1 cellular context compared by ENCODE assay signal in genomic region chr12:4603946-4604345, GRCh38.
"Had no signal": no experiment of that assay in that cellular context is flagged by ENCODE, and none has a peak within 500 bp of the region (broad histone marks: within the 10 kb centered on the region; RNA-seq: fewer than 3 reads in every experiment).

No MANE protein-coding gene starts in this region.

- H3K36me3 ChIP-seq: HAP-1 had no signal

- H3K9me3 ChIP-seq: HAP-1 had no signal
